In genomic region chr20:35699914-35700624, GRCh38 we compare ENCODE assay signal across 8 cellular contexts. TPM values are rescaled to one million over a fixed set of nuclear protein-coding genes. Genes with fewer than 3 reads are reported as not detected.
DNase-seq lines count a peak whose midpoint lies in the region; ATAC-seq and TF ChIP-seq lines count a peak whose summit lies in the region.

No MANE protein-coding gene starts in this region.

- H3K27me3 Mint-ChIP-seq in T-helper 2 cell treated with Interferon-gamma antibody and Interleukin-4, amounts not matched to agents 5 μg/mL and 100 μg/mL, for 36 hours (ENCODE audit: low read depth), result no peaks in the 10 kb centered on the region
- no peaks in the 10 kb centered on the region for H3K27me3 Mint-ChIP-seq in activated naive CD8-positive, alpha-beta T cell treated with anti-CD3 and anti-CD28 coated beads, Interleukin-2, amount 10 ng/mL, durations not matched to agents 7 days and 5 days

- peak overlapping the region; percentile 95 for H3K4me3 ChIP-seq in thoracic aorta

- H3K4me3 Mint-ChIP-seq in T-helper 2 cell treated with Interferon-gamma antibody and Interleukin-4, amounts not matched to agents 5 μg/mL and 100 μg/mL, for 36 hours, result peak overlapping the region; percentile 95
- peak overlapping the region; percentile 93 for H3K4me3 Mint-ChIP-seq in activated naive CD8-positive, alpha-beta T cell treated with anti-CD3 and anti-CD28 coated beads, Interleukin-2, amount 10 ng/mL, durations not matched to agents 7 days and 5 days

- peaks cover 61% of the 10 kb centered on the region for H3K36me3 Mint-ChIP-seq in T-helper 2 cell treated with Interferon-gamma antibody and Interleukin-4, amounts not matched to agents 5 μg/mL and 100 μg/mL, for 36 hours (ENCODE audit: low read depth)
- peaks cover 21% of the 10 kb centered on the region for H3K36me3 Mint-ChIP-seq in activated naive CD8-positive, alpha-beta T cell treated with anti-CD3 and anti-CD28 coated beads, Interleukin-2, amount 10 ng/mL, durations not matched to agents 7 days and 5 days

- no peaks in the 10 kb centered on the region for H3K9me3 ChIP-seq in thoracic aorta

- H3K36me3 ChIP-seq in thoracic aorta, result peaks cover 28% of the 10 kb centered on the region

- no peak for TF ChIP-seq CTCF in thoracic aorta (IDR thresholded peaks at IDR 0.05)

- peak overlapping the region; percentile 95 for H3K27ac Mint-ChIP-seq in T-helper 2 cell treated with Interferon-gamma antibody and Interleukin-4, amounts not matched to agents 5 μg/mL and 100 μg/mL, for 36 hours
- H3K27ac Mint-ChIP-seq in activated naive CD8-positive, alpha-beta T cell treated with anti-CD3 and anti-CD28 coated beads, Interleukin-2, amount 10 ng/mL, durations not matched to agents 7 days and 5 days, result peak overlapping the region; percentile 92

- POLR2A ChIA-PET in activated naive CD8-positive, alpha-beta T cell treated with anti-CD3 and anti-CD28 coated beads, Interleukin-2, amount 10 ng/mL, durations not matched to agents 7 days and 5 days (lab: Charles Lee), result interaction anchor here (0.6 to 2.9 kb wide), 15 partner anchors 12 to 255 kb away, joined by 3 to 21 read pairs (median 6); partner anchors contain the start of genes CPNE1, RBM12, RBM39 and SCAND1

- H3K4me1 Mint-ChIP-seq in T-helper 2 cell treated with Interferon-gamma antibody and Interleukin-4, amounts not matched to agents 5 μg/mL and 100 μg/mL, for 36 hours (ENCODE audit: low read depth), result peaks cover 43% of the 10 kb centered on the region
- peaks cover 28% of the 10 kb centered on the region for H3K4me1 Mint-ChIP-seq in activated naive CD8-positive, alpha-beta T cell treated with anti-CD3 and anti-CD28 coated beads, Interleukin-2, amount 10 ng/mL, durations not matched to agents 7 days and 5 days

- DNase-seq in T-helper 2 cell treated with Interferon-gamma antibody and Interleukin-4, amounts not matched to agents 5 μg/mL and 100 μg/mL, for 36 hours (ENCODE audit: low spot score), result no peak
- DNase-seq in T-helper 2 cell, result no peak
- DNase-seq in activated naive CD8-positive, alpha-beta T cell treated with anti-CD3 and anti-CD28 coated beads, Interleukin-2, amount 10 ng/mL, durations not matched to agents 7 days and 5 days, result no peak
- DNase-seq in thoracic aorta (ENCODE audit: low spot score), result no peak
- no peak for DNase-seq in NCI-H1930 (lab: John Stamatoyannopoulos, UW)
- DNase-seq in DMS79 (lab: John Stamatoyannopoulos, UW), result no peak
- no peak for DNase-seq in cortex of kidney (lab: John Stamatoyannopoulos, UW)

- ATAC-seq in activated naive CD8-positive, alpha-beta T cell treated with anti-CD3 and anti-CD28 coated beads, Interleukin-2, amount 10 ng/mL, durations not matched to agents 7 days and 5 days (ENCODE audit: low read depth), result no peak
- no peak for ATAC-seq in thoracic aorta (ENCODE audit: insufficient number of reproducible peaks, low FRiP score, low read depth)

- no peaks in the 10 kb centered on the region for H3K27me3 ChIP-seq in layer of hippocampus (ENCODE audit: control insufficient read depth, insufficient read depth, low read length)
- no peaks in the 10 kb centered on the region for H3K27me3 ChIP-seq in thoracic aorta (replicated peaks; ENCODE audit: insufficient read depth)

- no peaks in the 10 kb centered on the region for H3K9me3 Mint-ChIP-seq in T-helper 2 cell treated with Interferon-gamma antibody and Interleukin-4, amounts not matched to agents 5 μg/mL and 100 μg/mL, for 36 hours
- H3K9me3 Mint-ChIP-seq in activated naive CD8-positive, alpha-beta T cell treated with anti-CD3 and anti-CD28 coated beads, Interleukin-2, amount 10 ng/mL, durations not matched to agents 7 days and 5 days, result no peaks in the 10 kb centered on the region

- H3K27ac ChIP-seq in layer of hippocampus (ENCODE audit: low read depth, low read length) (peak overlapping the region; percentile 81), thoracic aorta (peak overlapping the region; percentile 92 to 94)

- H3K4me1 ChIP-seq in thoracic aorta (ENCODE audit: control insufficient read depth in 1 of 2, low read depth in 2 of 2), result peaks cover 15 to 28% of the 10 kb centered on the region in 2 donors

RNA-seq across cellular contexts. Expression of gene ROMO1, which starts 0.9 kb away (rescaled TPM):
- total RNA-seq in activated naive CD8-positive, alpha-beta T cell treated with anti-CD3 and anti-CD28 coated beads, Interleukin-2, amount 10 ng/mL, durations not matched to agents 7 days and 5 days, result 100 to 1,000 TPM in 1 of 2 experiments, 10 to 100 TPM in 1; 96.9 to 112 TPM
- total RNA-seq in thoracic aorta, result 100 to 1,000 TPM; 196 to 243 TPM

RNA-seq across cellular contexts. Expression of gene NFS1, which starts 0.9 kb away (rescaled TPM):
- total RNA-seq in activated naive CD8-positive, alpha-beta T cell treated with anti-CD3 and anti-CD28 coated beads, Interleukin-2, amount 10 ng/mL, durations not matched to agents 7 days and 5 days, result 10 to 100 TPM; 33.1 to 33.8 TPM
- total RNA-seq in thoracic aorta, result 10 to 100 TPM; 11.5 to 19.4 TPM

RNA-seq across cellular contexts. Expression of gene CPNE1, which starts 35.4 kb away (rescaled TPM):
- total RNA-seq in activated naive CD8-positive, alpha-beta T cell treated with anti-CD3 and anti-CD28 coated beads, Interleukin-2, amount 10 ng/mL, durations not matched to agents 7 days and 5 days, result 100 to 1,000 TPM; 296 to 327 TPM
- 100 to 1,000 TPM; 125 to 126 TPM for total RNA-seq in thoracic aorta

RNA-seq across cellular contexts. Expression of gene RBM12, which starts 35.4 kb away (rescaled TPM):
- total RNA-seq in activated naive CD8-positive, alpha-beta T cell treated with anti-CD3 and anti-CD28 coated beads, Interleukin-2, amount 10 ng/mL, durations not matched to agents 7 days and 5 days, result 100 to 1,000 TPM; 116 to 120 TPM
- total RNA-seq in thoracic aorta, result 10 to 100 TPM; 21.7 to 43.4 TPM

RNA-seq across cellular contexts. Expression of gene RBM39, which starts 42.0 kb away (rescaled TPM):
- 100 to 1,000 TPM; 478 to 499 TPM for total RNA-seq in activated naive CD8-positive, alpha-beta T cell treated with anti-CD3 and anti-CD28 coated beads, Interleukin-2, amount 10 ng/mL, durations not matched to agents 7 days and 5 days
- total RNA-seq in thoracic aorta, result 100 to 1,000 TPM; 232 to 413 TPM
